21 cellular contexts compared by ENCODE assay signal in the genomic region with DNA sequence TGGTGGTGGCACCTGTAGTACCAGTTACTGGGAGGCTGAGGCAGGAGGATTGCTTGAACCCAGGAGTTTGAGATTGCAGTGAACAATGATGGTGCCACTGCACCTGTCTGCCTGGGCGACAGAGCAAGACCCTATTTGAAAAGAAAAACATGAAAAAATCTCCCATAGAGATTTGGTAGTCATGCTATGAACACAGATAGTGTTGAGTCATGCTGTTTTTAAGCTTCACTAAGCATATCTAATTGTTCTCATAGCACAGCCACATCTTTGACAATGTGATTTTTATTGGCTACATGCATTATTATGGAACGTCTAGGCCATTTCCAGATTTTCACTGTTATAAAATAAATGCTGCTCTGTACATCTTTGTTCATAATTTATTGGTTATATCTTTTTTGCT. TPM values are rescaled to one million over a fixed set of nuclear protein-coding genes. Genes with fewer than 3 reads are reported as not detected.
"Had no signal": no experiment of that assay in that cellular context is flagged by ENCODE, and none has a peak within 500 bp of the region (broad histone marks: within the 10 kb centered on the region; RNA-seq: fewer than 3 reads in every experiment).

No MANE protein-coding gene starts in this region.

- H3K4me3 ChIP-seq: gastroesophageal sphincter, hepatocyte, lower lobe of right lung, pancreas, stomach, testis had no signal

- ATAC-seq: activated CD4-positive, alpha-beta T cell treated with anti-CD3 and anti-CD28 coated beads for 36 hours; activated CD8-positive, alpha-beta memory T cell treated with anti-CD3 and anti-CD28 coated beads, Interleukin-2, amount 10 ng/mL, durations not matched to agents 7 days and 5 days; activated naive CD4-positive, alpha-beta T cell treated with anti-CD3 and anti-CD28 coated beads, Interleukin-2, amount 50 U/mL, for 72 hours; gastroesophageal sphincter; lower lobe of right lung; pancreas; SK-N-SH treated with all-trans-retinoic acid at 6 μM for 48 hours had no signal

- H2AFZ ChIP-seq: hepatocyte had no signal

- H3K36me3 ChIP-seq: gastroesophageal sphincter, lower lobe of right lung, pancreas, stomach, WERI-Rb-1 had no signal

- H3K9me3 ChIP-seq: gastroesophageal sphincter, lower lobe of right lung, pancreas, stomach, testis had no signal

- DNase-seq: activated CD4-positive, alpha-beta memory T cell treated with anti-CD3 and anti-CD28 coated beads for 36 hours; activated CD4-positive, alpha-beta T cell treated with anti-CD3 and anti-CD28 coated beads for 36 hours; activated CD8-positive, alpha-beta memory T cell treated with anti-CD3 and anti-CD28 coated beads, Interleukin-2, amount 10 ng/mL, durations not matched to agents 7 days and 5 days; activated effector memory CD4-positive, alpha-beta T cell treated with anti-CD3 and anti-CD28 coated beads, Interleukin-2, amount 50 U/mL, for 16 hours; activated T-cell treated with anti-CD3 and anti-CD28 coated beads, Interleukin-2, amount 50 U/mL, for 24 hours; amygdala; cortex of kidney; effector CD8-positive, alpha-beta T cell; lower lobe of right lung; nephron progenitor cell; pancreas; stimulated activated CD4-positive, alpha-beta T cell treated with anti-CD3 and anti-CD28 coated beads, Interleukin-1b, Interleukin-23, amount 100 ng/mL, for 48 hours; stomach; T-helper 1 cell; T1000; testis; WERI-Rb-1 had no signal

- H3K27me3 ChIP-seq: gastroesophageal sphincter, hepatocyte, pancreas, stomach, testis had no signal

- H3K27ac ChIP-seq: gastroesophageal sphincter, hepatocyte, lower lobe of right lung, pancreas, stomach, testis, WERI-Rb-1 had no signal

- FAIRE-seq: pancreas had no signal

- H3K79me2 ChIP-seq: hepatocyte had no signal

- H3K4me1 ChIP-seq: pancreas had no signal

- H3K4me2 ChIP-seq: hepatocyte had no signal

RNA-seq across cellular contexts. Expression of gene IL34, which starts 6.0 kb away (rescaled TPM):
- total RNA-seq: activated CD4-positive, alpha-beta memory T cell treated with anti-CD3 and anti-CD28 coated beads for 36 hours; activated CD4-positive, alpha-beta T cell treated with anti-CD3 and anti-CD28 coated beads for 36 hours; activated CD8-positive, alpha-beta memory T cell treated with anti-CD3 and anti-CD28 coated beads, Interleukin-2, amount 10 ng/mL, durations not matched to agents 7 days and 5 days; activated naive CD4-positive, alpha-beta T cell treated with anti-CD3 and anti-CD28 coated beads, Interleukin-2, amount 50 U/mL, for 72 hours had no signal
